11 cellular contexts compared by ENCODE assay signal in the genomic region with DNA sequence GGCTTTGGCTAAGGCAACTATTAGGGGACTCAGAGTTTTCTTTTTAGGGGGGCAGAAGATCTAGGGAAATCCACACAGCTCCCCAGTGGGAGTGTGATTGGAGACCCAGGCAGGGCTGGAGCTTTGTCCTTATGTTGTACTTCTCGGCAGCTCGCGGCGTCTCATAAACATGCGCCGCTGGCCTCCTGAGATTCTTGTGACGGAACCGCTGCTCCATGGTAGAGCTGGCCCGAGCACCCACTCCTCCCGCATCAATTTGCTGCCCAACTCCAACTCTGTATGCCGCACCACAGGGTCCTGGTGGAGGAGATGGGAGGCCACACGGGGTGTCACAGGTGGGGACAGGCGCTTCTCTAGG.
DNase-seq lines count a peak whose midpoint lies in the region; TF ChIP-seq lines count a peak whose summit lies in the region.
"Had no signal": no experiment of that assay in that cellular context is flagged by ENCODE, and none has a peak within 500 bp of the region (broad histone marks: within the 10 kb centered on the region; RNA-seq: fewer than 3 reads in every experiment).

No MANE protein-coding gene starts in this region.

- DNase-seq in HFFc6 (no peak), islet precursor cell (peak; percentile 29), substantia nigra (lab: John Stamatoyannopoulos, UW) (no peak), NCI-H510A (lab: John Stamatoyannopoulos, UW) (no peak), GM13976 (ENCODE audit: low spot score) (no peak)
- DNase-seq in stimulated activated CD4-positive, alpha-beta T cell treated with anti-CD3 and anti-CD28 coated beads, Interleukin-2, amount 100 ng/mL, for 24 hours = no peak
- DNase-seq: brain microvascular endothelial cell; naive thymus-derived CD8-positive, alpha-beta T cell; NCI-H2171; spleen had no signal

- no peak for TF ChIP-seq CTCF in HFFc6 (IDR thresholded peaks at IDR 0.05)
- no peak for TF ChIP-seq CTCF in brain (conservative IDR thresholded peaks at IDR 0.05)
- TF ChIP-seq CTCF in GM13976 (IDR thresholded peaks at IDR 0.05; ENCODE audit: borderline replicate concordance, control extremely low read depth, extremely low read depth, insufficient read depth, missing control alignments) = no peak

- H3K36me3 Mint-ChIP-seq in HFFc6 (ENCODE audit: low read depth) (peaks cover 14% of the 10 kb centered on the region), brain (peaks cover 36% of the 10 kb centered on the region)

- H3K4me1 Mint-ChIP-seq in HFFc6 (ENCODE audit: low read depth) (peaks cover 49% of the 10 kb centered on the region), brain (peaks cover 52% of the 10 kb centered on the region)

- H3K9me3 Mint-ChIP-seq in HFFc6 (no peaks in the 10 kb centered on the region), brain (peaks cover 0 to 4% (median 0%) of the 10 kb centered on the region in 5 experiments)
- H3K9me3 Mint-ChIP-seq: naive thymus-derived CD8-positive, alpha-beta T cell had no signal

- H3K27ac Mint-ChIP-seq in HFFc6 = peak overlapping the region; percentile 49
- peak overlapping the region in 4 of 5 experiments; percentile 1 to 66 (median 21) for H3K27ac Mint-ChIP-seq in brain

- H3K27me3 Mint-ChIP-seq in HFFc6 (ENCODE audit: insufficient read depth) (no peaks in the 10 kb centered on the region; the same call in 1 of the 2 replicates), brain (no peaks in the 10 kb centered on the region)
- H3K27me3 Mint-ChIP-seq: naive thymus-derived CD8-positive, alpha-beta T cell had no signal

- in situ Hi-C loops in GM13976 (cut with MboI; ENCODE audit: low sequenced_read_pairs, unreplicated experiment) = loop anchor here (10.0 kb wide), 1 partner anchor 106 kb away; no protein-coding TSS in a partner anchor

- H3K4me3 Mint-ChIP-seq in HFFc6 = no peak overlapping the region
- H3K4me3 Mint-ChIP-seq in brain = no peak overlapping the region
- H3K4me3 Mint-ChIP-seq: naive thymus-derived CD8-positive, alpha-beta T cell had no signal

- H3K27ac ChIP-seq in substantia nigra (ENCODE audit: low read depth, low read length, poor library complexity, severe bottlenecking) = peak overlapping the region; percentile 35
